Comparison of ENCODE assay signal across 9 cellular contexts in the genomic region with DNA sequence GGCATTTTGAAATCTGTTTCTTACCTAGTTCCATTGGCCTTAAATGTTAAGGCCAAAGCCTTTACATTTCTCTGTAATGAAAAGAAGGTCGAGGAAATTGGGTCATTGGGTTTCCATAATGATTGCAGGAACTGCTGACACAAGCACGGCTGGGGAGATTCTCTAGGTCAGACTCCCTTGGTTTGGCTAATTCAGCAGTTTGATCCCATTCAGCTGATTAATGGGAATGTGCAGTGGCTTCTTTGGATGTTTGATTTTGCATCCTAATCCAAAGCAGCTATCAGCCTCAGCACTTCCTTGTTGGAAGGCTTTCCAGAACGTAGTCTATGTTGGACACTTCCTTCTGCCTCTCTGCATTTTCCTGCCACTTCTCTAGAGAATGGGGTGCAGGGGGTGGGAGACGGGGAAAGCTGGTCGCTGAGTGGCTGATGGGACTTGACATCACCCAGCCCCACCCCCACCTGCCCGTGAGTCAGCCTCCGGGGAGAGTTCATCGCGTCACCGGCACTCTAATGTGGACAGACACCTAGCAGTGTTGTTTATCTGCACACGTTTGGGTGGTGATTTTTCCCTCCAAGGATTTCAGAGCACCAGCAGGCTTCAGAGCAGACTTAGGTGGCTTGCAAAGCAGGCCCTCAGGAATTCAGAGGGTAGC. TPM values are rescaled to one million over a fixed set of nuclear protein-coding genes. Genes with fewer than 3 reads are reported as not detected.
DNase-seq lines count a peak whose midpoint lies in the region; ATAC-seq, FAIRE-seq and TF ChIP-seq lines count a peak whose summit lies in the region.
"Had no signal": no experiment of that assay in that cellular context is flagged by ENCODE, and none has a peak within 500 bp of the region (broad histone marks: within the 10 kb centered on the region; RNA-seq: fewer than 3 reads in every experiment).

No MANE protein-coding gene starts in this region.

- no peak overlapping the region for H2BK20ac ChIP-seq in H1 (ENCODE audit: low read length)

- TF ChIP-seq EP300 in H1 (IDR thresholded peaks at IDR 0.05; ENCODE audit: borderline replicate concordance in 1 of 2, low read depth in 2 of 2, low read length in 2 of 2): no peak

- H3K27me3 ChIP-seq in H1 (replicated peaks in 1 of 4; ENCODE audit: control insufficient read depth in 3 of 4, extremely low read depth in 1 of 4, insufficient read depth in 3 of 4, low read length in 3 of 4) (peaks cover 0 to 10% (median 5%) of the 10 kb centered on the region in 4 experiments; a peak in 4 of 7 replicates), parathyroid adenoma (ENCODE audit: control insufficient read depth, insufficient read depth, low read length) (no peaks in the 10 kb centered on the region)
- H3K27me3 ChIP-seq: SJCRH30 had no signal

- peaks cover 2% of the 10 kb centered on the region for H3K79me1 ChIP-seq in H1 (ENCODE audit: low read depth, low read length)

- WGBS in H1 (ENCODE audit: extremely low coverage in 1 of 2, insufficient coverage in 1 of 2, insufficient read length in 1 of 2, insufficient replicate concordance in 2 of 2, low coverage in 1 of 2, low lambda C conversion rate in 2 of 2, missing lambda C conversion rate in 1 of 2), 2 experiments: 75% methylated on average over 11 of the region's 11 CpGs; no CpG with 5 or more reads in 1 of the 2 experiments

- H2BK120ac ChIP-seq in H1 (replicated peaks; ENCODE audit: low read depth, low read length): no peak overlapping the region

- H3K4me1 Mint-ChIP-seq in stimulated activated naive CD8-positive, alpha-beta T cell treated with anti-CD3 and anti-CD28 coated beads, Interleukin-15, amount 100 ng/mL, for 72 hours: peaks cover 19% of the 10 kb centered on the region

- no peak overlapping the region for H4K5ac ChIP-seq in H1 (ENCODE audit: insufficient read length, low read depth, low read length)

- H2AK5ac ChIP-seq in H1 (ENCODE audit: low read depth, low read length): no peak overlapping the region

- H3K4me3 ChIP-seq in H1 (ENCODE audit: extremely low read depth in 1 of 4, insufficient read depth in 2 of 4, low read depth in 3 of 4, low read length in 4 of 4) (no peak overlapping the region), parathyroid adenoma (ENCODE audit: low read depth, low read length) (peak overlapping the region; percentile 0)
- H3K4me3 ChIP-seq: SJCRH30 had no signal

- H3K9me3 Mint-ChIP-seq in stimulated activated naive CD8-positive, alpha-beta T cell treated with anti-CD3 and anti-CD28 coated beads, Interleukin-15, amount 100 ng/mL, for 72 hours: no peaks in the 10 kb centered on the region

- ATAC-seq in GM19328 (IDR thresholded peaks at IDR 0.05; ENCODE audit: unreplicated experiment): no peak
- ATAC-seq in stimulated activated naive CD8-positive, alpha-beta T cell treated with anti-CD3 and anti-CD28 coated beads, Interleukin-15, amount 100 ng/mL, for 72 hours: no peak

- DNase-seq in H4 (ENCODE audit: low spot score) (peak; percentile 50), NCI-H2227 treated with DMSO at 0.1 percent for 48 hours (lab: John Stamatoyannopoulos, UW) (peak; percentile 7), H1 (ENCODE audit: low read depth in 1 of 2, low spot score in 2 of 2) (no peak), GDM1 (lab: John Stamatoyannopoulos, UW) (no peak)
- no peak for DNase-seq in stimulated activated naive CD8-positive, alpha-beta T cell treated with anti-CD3 and anti-CD28 coated beads, Interleukin-15, amount 100 ng/mL, for 72 hours
- DNase-seq: NCI-H1048, SJCRH30 had no signal

- no peak overlapping the region for H3K27ac Mint-ChIP-seq in stimulated activated naive CD8-positive, alpha-beta T cell treated with anti-CD3 and anti-CD28 coated beads, Interleukin-15, amount 100 ng/mL, for 72 hours

- no peaks in the 10 kb centered on the region for H4K20me1 ChIP-seq in H1 (replicated peaks in 1 of 2; ENCODE audit: control insufficient read depth in 1 of 2, insufficient read depth in 2 of 2, low read length in 2 of 2)

- H3K4me1 ChIP-seq in H1 (replicated peaks in 1 of 4; ENCODE audit: control insufficient read depth in 3 of 4, insufficient read depth in 4 of 4, low read length in 3 of 4): peaks cover 4 to 12% (median 10%) of the 10 kb centered on the region in 4 experiments
- peaks cover 15% of the 10 kb centered on the region for H3K4me1 ChIP-seq in parathyroid adenoma

- no peak overlapping the region for H2AFZ ChIP-seq in H1 (ENCODE audit: low read length)
- H2AFZ ChIP-seq in parathyroid adenoma: no peak overlapping the region

- 0 out of 2 replicates have a peak overlapping the region, but pooled peaks have one; percentile 9 for H2BK12ac ChIP-seq in H1 (ENCODE audit: low read depth, low read length)

- no peak overlapping the region for H2BK15ac ChIP-seq in H1 (ENCODE audit: low read length)

- H3K18ac ChIP-seq in H1 (ENCODE audit: extremely low read depth, low read length): no peak overlapping the region; the same call in 1 of the 2 replicates

- H2BK5ac ChIP-seq in H1 (ENCODE audit: low read depth, low read length): no peak overlapping the region

- peaks cover 13% of the 10 kb centered on the region for H3K27me3 Mint-ChIP-seq in stimulated activated naive CD8-positive, alpha-beta T cell treated with anti-CD3 and anti-CD28 coated beads, Interleukin-15, amount 100 ng/mL, for 72 hours

- FAIRE-seq in H1 (lab: Jason Lieb, UNC): no peak

- H3K79me2 ChIP-seq in H1 (ENCODE audit: control insufficient read depth in 1 of 2, insufficient read depth in 2 of 2, low read length in 2 of 2) (no peaks in the 10 kb centered on the region), parathyroid adenoma (peaks cover 2% of the 10 kb centered on the region)

- H3K9me3 ChIP-seq in H1 (ENCODE audit: insufficient read depth in 2 of 2, low read depth in 1 of 2, low read length in 1 of 2) (no peaks in the 10 kb centered on the region), parathyroid adenoma (ENCODE audit: control insufficient read depth, low read length) (no peaks in the 10 kb centered on the region)
- H3K9me3 ChIP-seq: SJCRH30 had no signal

- POLR2A ChIA-PET in H1 (lab: Charles Lee; ENCODE audit: partially characterized antibody): no interaction called here

- peaks cover 0 to 11% (median 6%) of the 10 kb centered on the region in 4 experiments; a peak in 4 of 8 replicates for H3K36me3 ChIP-seq in H1 (ENCODE audit: control insufficient read depth in 2 of 4, insufficient read depth in 4 of 4, low read length in 3 of 4)
- no peaks in the 10 kb centered on the region for H3K36me3 ChIP-seq in parathyroid adenoma (ENCODE audit: control insufficient read depth, insufficient read depth, low read length)

- H3K14ac ChIP-seq in H1 (ENCODE audit: insufficient read length): no peak overlapping the region

- no peak overlapping the region for H3K27ac ChIP-seq in H1 (ENCODE audit: low read depth, low read length)
- H3K27ac ChIP-seq in parathyroid adenoma: peak overlapping the region; percentile 8
- H3K27ac ChIP-seq: SJCRH30 had no signal

- peaks cover 4% of the 10 kb centered on the region; the same call in 1 of the 2 replicates for H3K23me2 ChIP-seq in H1 (ENCODE audit: low read depth, low read length)

- TF ChIP-seq CTCF in H1 (IDR thresholded peaks at IDR 0.05; ENCODE audit: control extremely low read depth in 1 of 3, insufficient read depth in 1 of 3, low read depth in 1 of 3, low read length in 3 of 3) (no peak), parathyroid adenoma (IDR thresholded peaks at IDR 0.05) (no peak)

- no peak overlapping the region for H3K4me3 Mint-ChIP-seq in stimulated activated naive CD8-positive, alpha-beta T cell treated with anti-CD3 and anti-CD28 coated beads, Interleukin-15, amount 100 ng/mL, for 72 hours

- H3K4ac ChIP-seq in H1 (replicated peaks; ENCODE audit: insufficient read length, low read depth, low read length): no peak overlapping the region

- no peak overlapping the region for H4K91ac ChIP-seq in H1 (replicated peaks; ENCODE audit: insufficient read length, low read length)

- no peak for TF ChIP-seq RAD21 in H1 (IDR thresholded peaks at IDR 0.05 in 1 of 2, conservative IDR thresholded peaks at IDR 0.05 in 1 of 2; ENCODE audit: low read depth in 2 of 2, low read length in 2 of 2)

- TF ChIP-seq POLR2A in H1 (IDR thresholded peaks at IDR 0.05; ENCODE audit: control extremely low read depth in 1 of 2, low read depth in 2 of 2, low read length in 2 of 2): no peak

- H3K23ac ChIP-seq in H1 (ENCODE audit: insufficient read length): no peak overlapping the region

- no peak overlapping the region for H3K56ac ChIP-seq in H1 (replicated peaks; ENCODE audit: insufficient read length, low read depth, low read length)

- no peak overlapping the region for H4K8ac ChIP-seq in H1 (ENCODE audit: extremely low read depth, insufficient read depth, low read length)

- CTCF ChIA-PET in H1 (lab: Charles Lee; ENCODE audit: partially characterized antibody): interaction anchor here (1.0 to 2.0 kb wide), 3 partner anchors 16 to 573 kb away, joined by 3 to 8 read pairs (median 4); no protein-coding TSS in a partner anchor

- H3K4me2 ChIP-seq in H1 (ENCODE audit: insufficient read depth in 1 of 2, low read depth in 2 of 2, low read length in 2 of 2): no peak overlapping the region; a peak in 1 of 4 replicates
- H3K4me2 ChIP-seq in parathyroid adenoma (ENCODE audit: low read length): peak overlapping the region; percentile 7

- H3K9ac ChIP-seq in H1 (replicated peaks in 1 of 4; ENCODE audit: extremely low read depth in 1 of 4, low read depth in 3 of 4, low read length in 3 of 4): no peak overlapping the region
- no peak overlapping the region for H3K9ac ChIP-seq in parathyroid adenoma

TF ChIP-seq in H1, 55 proteins besides CTCF, POLR2A, EP300 and RAD21:
- no peak for TF ChIP-seq MAFK (IDR thresholded peaks at IDR 0.05; ENCODE audit: low read depth, low read length)
- TF ChIP-seq CREB1 (IDR thresholded peaks at IDR 0.05): peak; percentile 71

RNA-seq across cellular contexts. Expression of gene PSEN2, which starts 5.4 kb away (rescaled TPM):
- total RNA-seq in H4 (2014; rRNA removed; shearing (Covaris generic)): 9.5 and 24.2 TPM in 2 replicates
- total RNA-seq in H1 (2021; fragmentation: NEBNext Ultra II Directional; extraction: Animal tissue kit (Norgen Biotek cat#: 25700)): 21.9 and 22.9 TPM in 2 replicates
- 29.0 and 29.6 TPM in 2 replicates for polyA plus RNA-seq in H1 (2011; rRNA removed)
- polyA plus RNA-seq in H1 (2011; cell fraction: cytosol; rRNA removed): 21.9 TPM
- 46.5 TPM for polyA plus RNA-seq in H1 (2011; cell fraction: nucleus; rRNA removed)
- 17.0 to 23.1 TPM (median 20.1 TPM) in 4 replicates for polyA plus RNA-seq in H1 (2012, experiment 1 of 2)
- polyA plus RNA-seq in H1 (2012, experiment 2 of 2): 15.4 TPM
- 22.7 TPM for polyA plus RNA-seq in H1 (2013, experiment 1 of 2)
- polyA plus RNA-seq in H1 (2013, experiment 2 of 2): 21.2 TPM
- 37.4 and 41.1 TPM in 2 replicates for polyA minus RNA-seq in H1 (2011; rRNA and poly(A)+ RNA removed)
- 15.6 TPM for polyA minus RNA-seq in H1 (2011; cell fraction: cytosol; rRNA and poly(A)+ RNA removed)
- polyA minus RNA-seq in H1 (2011; cell fraction: nucleus; rRNA and poly(A)+ RNA removed): 26.2 TPM

Comparison
In these comparisons a context has a peak if more than half of its experiments do, and no peak if none do; other contexts are left out.
1. DNase-seq: peak in H4 (single experiment) and NCI-H2227 treated with DMSO at 0.1 percent for 48 hours (single experiment); none in H1 (0 of 2), GDM1 (single experiment) and stimulated activated naive CD8-positive, alpha-beta T cell treated with anti-CD3 and anti-CD28 coated beads, Interleukin-15, amount 100 ng/mL, for 72 hours (0 of 2).